4 cellular contexts compared by ENCODE assay signal in the genomic region with DNA sequence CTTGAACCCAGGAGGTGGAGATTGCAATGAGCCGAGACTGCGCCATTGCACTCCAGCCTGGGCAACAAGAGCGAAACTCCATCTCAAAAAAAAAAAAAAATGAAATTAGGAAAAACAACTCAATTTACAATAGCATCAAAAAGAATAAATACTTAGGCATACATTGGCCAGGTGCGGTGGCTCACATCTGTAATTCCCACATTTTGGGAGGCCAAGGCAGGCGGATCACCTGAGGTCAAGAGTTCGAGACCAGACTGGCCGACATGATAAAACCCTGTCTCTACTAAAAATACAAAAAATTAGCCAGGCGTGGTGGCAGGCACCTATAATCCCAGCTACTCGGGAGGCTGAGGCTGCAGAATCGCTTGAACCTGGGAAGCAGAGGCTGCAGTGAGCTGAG. TPM values are rescaled to one million over a fixed set of nuclear protein-coding genes. Genes with fewer than 3 reads are reported as not detected.
"Had no signal": no experiment of that assay in that cellular context is flagged by ENCODE, and none has a peak within 500 bp of the region (broad histone marks: within the 10 kb centered on the region; RNA-seq: fewer than 3 reads in every experiment).

No MANE protein-coding gene starts in this region.

RNA-seq across cellular contexts. Expression of gene CD27, which starts 17.0 kb away (rescaled TPM):
- total RNA-seq: dermis blood vessel endothelial cell, mesothelial cell of epicardium, myocyte had no signal

RNA-seq across cellular contexts. Expression of gene SCNN1A, which starts 52.4 kb away (rescaled TPM):
- total RNA-seq: glomerular endothelial cell had no signal
